Comparison of ENCODE assay signal across 23 cellular contexts in genomic region chr6:29680904-29681303, GRCh38. TPM values are rescaled to one million over a fixed set of nuclear protein-coding genes. Genes with fewer than 3 reads are reported as not detected.
DNase-seq lines count a peak whose midpoint lies in the region; ATAC-seq and TF ChIP-seq lines count a peak whose summit lies in the region.
"Had no signal": no experiment of that assay in that cellular context is flagged by ENCODE, and none has a peak within 500 bp of the region (broad histone marks: within the 10 kb centered on the region; RNA-seq: fewer than 3 reads in every experiment).

TSS of gene ZFP57 (minus strand) at chr6:29681152. CDS start at chr6:29677003, 4,149 bp downstream.

- ATAC-seq in heart right ventricle (peak in 5 of 8 donors; percentile 27 to 67 (median 41)), foreskin keratinocyte (no peak), thoracic aorta (ENCODE audit: insufficient number of reproducible peaks, low FRiP score, low read depth) (no peak), HG03097 (IDR thresholded peaks at IDR 0.05; ENCODE audit: low FRiP score, unreplicated experiment) (no peak)
- ATAC-seq: CD8-positive, alpha-beta T cell; esophagus mucosa; left lobe of liver; mucosa of descending colon had no signal

- no peaks in the 10 kb centered on the region for H3K36me3 Mint-ChIP-seq in activated T-helper 2 cell treated with anti-CD3 and anti-CD28 coated beads, Interferon-gamma antibody, Interleukin-2, Interleukin-4, amounts not matched to agents 10 μg/mL and 5 μg/mL and 100 μg/mL, durations not matched to agents 14 hours and 24 hours and 36 hours (ENCODE audit: low read depth)
- H3K36me3 Mint-ChIP-seq: activated naive CD8-positive, alpha-beta T cell; CD8-positive, alpha-beta T cell had no signal

- H3K27me3 ChIP-seq in heart right ventricle (peaks cover 0 to 14% (median 0%) of the 10 kb centered on the region in 7 donors), right atrium auricular region (no peaks in the 10 kb centered on the region), foreskin keratinocyte (no peaks in the 10 kb centered on the region), thoracic aorta (replicated peaks; ENCODE audit: insufficient read depth) (no peaks in the 10 kb centered on the region)

- CTCF ChIA-PET in OCI-LY7 (lab: Charles Lee; ENCODE audit: unreplicated experiment) = no interaction called here

- POLR2A ChIA-PET in OCI-LY7 (lab: Charles Lee) = no interaction called here

- H3K36me3 ChIP-seq in heart right ventricle (no peaks in the 10 kb centered on the region), right atrium auricular region (no peaks in the 10 kb centered on the region), thoracic aorta (no peaks in the 10 kb centered on the region), OCI-LY7 (ENCODE audit: insufficient read depth, low read length) (no peaks in the 10 kb centered on the region)
- H3K36me3 ChIP-seq: spleen had no signal

- TF ChIP-seq CTCF in heart right ventricle (IDR thresholded peaks at IDR 0.05) (no peak), right atrium auricular region (IDR thresholded peaks at IDR 0.05) (no peak), foreskin keratinocyte (conservative IDR thresholded peaks at IDR 0.05) (no peak), thoracic aorta (IDR thresholded peaks at IDR 0.05) (no peak), OCI-LY7 (conservative IDR thresholded peaks at IDR 0.05; ENCODE audit: low read length) (no peak)

- no peaks in the 10 kb centered on the region for H3K9me2 ChIP-seq in OCI-LY7 (ENCODE audit: insufficient read depth, low read length)

- peaks cover 6% of the 10 kb centered on the region for H3K27me3 Mint-ChIP-seq in activated T-helper 2 cell treated with anti-CD3 and anti-CD28 coated beads, Interferon-gamma antibody, Interleukin-2, Interleukin-4, amounts not matched to agents 10 μg/mL and 5 μg/mL and 100 μg/mL, durations not matched to agents 14 hours and 24 hours and 36 hours (ENCODE audit: low read depth)
- H3K27me3 Mint-ChIP-seq: activated naive CD8-positive, alpha-beta T cell had no signal

- no peak within 1 kb of the TSS for H3K4me2 ChIP-seq in OCI-LY7 (ENCODE audit: low read length)

- H3K9me3 Mint-ChIP-seq in activated T-helper 2 cell treated with anti-CD3 and anti-CD28 coated beads, Interferon-gamma antibody, Interleukin-2, Interleukin-4, amounts not matched to agents 10 μg/mL and 5 μg/mL and 100 μg/mL, durations not matched to agents 14 hours and 24 hours and 36 hours = no peaks in the 10 kb centered on the region
- H3K9me3 Mint-ChIP-seq: activated CD4-positive, alpha-beta memory T cell treated with anti-CD3 and anti-CD28 coated beads, Interleukin-2, amount 10 ng/mL, durations not matched to agents 7 days and 5 days; CD8-positive, alpha-beta T cell had no signal

- H3K27ac Mint-ChIP-seq in activated T-helper 2 cell treated with anti-CD3 and anti-CD28 coated beads, Interferon-gamma antibody, Interleukin-2, Interleukin-4, amounts not matched to agents 10 μg/mL and 5 μg/mL and 100 μg/mL, durations not matched to agents 14 hours and 24 hours and 36 hours = peak within 1 kb of the TSS; percentile 49
- H3K27ac Mint-ChIP-seq: activated CD4-positive, alpha-beta memory T cell treated with anti-CD3 and anti-CD28 coated beads, Interleukin-2, amount 10 ng/mL, durations not matched to agents 7 days and 5 days; activated naive CD8-positive, alpha-beta T cell; CD8-positive, alpha-beta T cell had no signal

- H3K27ac ChIP-seq in heart right ventricle (peak within 1 kb of the TSS in 3 of 10 donors; percentile 10 to 61 (median 25)), right atrium auricular region (peak within 1 kb of the TSS in 1 of 2 donors; percentile 67), foreskin keratinocyte (peak within 1 kb of the TSS; percentile 79), thoracic aorta (no peak within 1 kb of the TSS), OCI-LY7 (ENCODE audit: low read depth, low read length, poor library complexity, severe bottlenecking) (no peak within 1 kb of the TSS)

- H2AFZ ChIP-seq in OCI-LY7 (ENCODE audit: low read length) = no peak within 1 kb of the TSS

- peaks cover 0 to 6% (median 0%) of the 10 kb centered on the region in 9 donors for H3K4me1 ChIP-seq in heart right ventricle
- peaks cover 0 to 6% of the 10 kb centered on the region in 2 donors for H3K4me1 ChIP-seq in right atrium auricular region
- H3K4me1 ChIP-seq in foreskin keratinocyte = peaks cover 39% of the 10 kb centered on the region
- H3K4me1 ChIP-seq in thoracic aorta (ENCODE audit: control insufficient read depth in 1 of 2, low read depth in 2 of 2) = no peaks in the 10 kb centered on the region
- H3K4me1 ChIP-seq in OCI-LY7 (ENCODE audit: insufficient read depth, low read length, poor library complexity, severe bottlenecking) = no peaks in the 10 kb centered on the region

- H3K4me3 Mint-ChIP-seq in activated T-helper 2 cell treated with anti-CD3 and anti-CD28 coated beads, Interferon-gamma antibody, Interleukin-2, Interleukin-4, amounts not matched to agents 10 μg/mL and 5 μg/mL and 100 μg/mL, durations not matched to agents 14 hours and 24 hours and 36 hours (ENCODE audit: low read depth) = peak within 1 kb of the TSS; percentile 43
- H3K4me3 Mint-ChIP-seq: activated CD4-positive, alpha-beta memory T cell treated with anti-CD3 and anti-CD28 coated beads, Interleukin-2, amount 10 ng/mL, durations not matched to agents 7 days and 5 days; activated naive CD8-positive, alpha-beta T cell; CD8-positive, alpha-beta T cell had no signal

- peaks cover 16% of the 10 kb centered on the region for H3K4me1 Mint-ChIP-seq in activated T-helper 2 cell treated with anti-CD3 and anti-CD28 coated beads, Interferon-gamma antibody, Interleukin-2, Interleukin-4, amounts not matched to agents 10 μg/mL and 5 μg/mL and 100 μg/mL, durations not matched to agents 14 hours and 24 hours and 36 hours (ENCODE audit: low read depth)

- peaks cover 0 to 2% (median 0%) of the 10 kb centered on the region in 11 donors for H3K9me3 ChIP-seq in heart right ventricle
- no peaks in the 10 kb centered on the region for H3K9me3 ChIP-seq in right atrium auricular region
- no peaks in the 10 kb centered on the region for H3K9me3 ChIP-seq in thoracic aorta
- H3K9me3 ChIP-seq in OCI-LY7 (ENCODE audit: low read length) = no peaks in the 10 kb centered on the region
- H3K9me3 ChIP-seq: mucosa of descending colon, spleen had no signal

- H3K4me3 ChIP-seq in heart right ventricle = peak within 1 kb of the TSS in 4 of 10 donors; percentile 17 to 53 (median 46)
- H3K4me3 ChIP-seq in right atrium auricular region = peak within 1 kb of the TSS in 1 of 2 donors; percentile 31
- peak within 1 kb of the TSS; percentile 58 for H3K4me3 ChIP-seq in thoracic aorta
- H3K4me3 ChIP-seq in OCI-LY7 (ENCODE audit: low read depth, low read length, poor library complexity, severe bottlenecking) = no peak within 1 kb of the TSS
- H3K4me3 ChIP-seq: mucosa of descending colon had no signal

- no peaks in the 10 kb centered on the region for H3K79me2 ChIP-seq in OCI-LY7 (ENCODE audit: insufficient read depth, low read depth, low read length)

- BruUV-seq in OCI-LY7 (replicated peaks; lab: Mats Ljungman, UMichigan) = no TSS peak

- intact Hi-C loops in heart right ventricle (cut with DNase I) = no loop called here
- intact Hi-C loops in activated T-helper 2 cell treated with anti-CD3 and anti-CD28 coated beads, Interferon-gamma antibody, Interleukin-2, Interleukin-4, amounts not matched to agents 10 μg/mL and 5 μg/mL and 100 μg/mL, durations not matched to agents 14 hours and 24 hours and 36 hours (cut with micrococcal nuclease) = no loop called here
- intact Hi-C loops in OCI-LY7 (cut with micrococcal nuclease; ENCODE audit: unreplicated experiment) = no loop called here

- H4K20me1 ChIP-seq in OCI-LY7 (ENCODE audit: insufficient read depth, low read length) = no peaks in the 10 kb centered on the region

- WGBS in heart right ventricle, 2 donors = 80 to 84% methylated on average over 31 of the region's 31 CpGs

- DNase-seq in heart right ventricle = no peak
- no peak for DNase-seq in right atrium auricular region (ENCODE audit: low spot score)
- no peak for DNase-seq in activated T-helper 2 cell treated with anti-CD3 and anti-CD28 coated beads, Interferon-gamma antibody, Interleukin-2, Interleukin-4, amounts not matched to agents 10 μg/mL and 5 μg/mL and 100 μg/mL, durations not matched to agents 14 hours and 24 hours and 36 hours (ENCODE audit: low spot score)
- no peak for DNase-seq in foreskin keratinocyte
- no peak for DNase-seq in thoracic aorta (ENCODE audit: low spot score)
- no peak for DNase-seq in NCI-H2029 treated with DMSO at 0.1 percent for 48 hours (lab: John Stamatoyannopoulos, UW)
- DNase-seq in OCI-LY7 (ENCODE audit: low spot score) = no peak
- DNase-seq: activated CD4-positive, alpha-beta memory T cell treated with anti-CD3 and anti-CD28 coated beads, Interleukin-2, amount 10 ng/mL, durations not matched to agents 7 days and 5 days; activated T-cell treated with anti-CD3 and anti-CD28 coated beads, Interleukin-2, amount 50 U/mL, for 48 hours; CD8-positive, alpha-beta T cell; dermis blood vessel endothelial cell; KBM-7; mucosa of descending colon; NCI-H1092; NCI-H510A; spleen; stimulated activated CD4-positive, alpha-beta T cell treated with anti-CD3 and anti-CD28 coated beads, Interleukin-4, amount 100 ng/mL, for 4 hours had no signal

RNA-seq across cellular contexts. Expression of gene ZFP57, which starts in this region (rescaled TPM):
- total RNA-seq in heart right ventricle (10 to 100 TPM in 1 of 10 donors, 1 to 10 TPM in 2, under 1 TPM in 1, not detected in 6; 0.53 to 14.7 (median 6.0) TPM), right atrium auricular region (10 to 100 TPM in 1 of 2 donors, under 1 TPM in 1; 0.30 to 12.6 TPM), foreskin keratinocyte (1.3 and 20.1 TPM in 2 replicates), thoracic aorta (1 to 10 TPM in 1 of 2 donors, not detected in 1; 3.2 TPM), OCI-LY7 (2022) (not detected in 2 replicates)
- polyA plus RNA-seq in heart right ventricle (under 1 TPM in 1 of 2 donors, not detected in 1; 0.06 TPM), foreskin keratinocyte (1.7 and 23.1 TPM in 2 replicates)
- total RNA-seq in activated T-helper 2 cell treated with anti-CD3 and anti-CD28 coated beads, Interferon-gamma antibody, Interleukin-2, Interleukin-4, amounts not matched to agents 10 μg/mL and 5 μg/mL and 100 μg/mL, durations not matched to agents 14 hours and 24 hours and 36 hours = 2.6 and 3.0 TPM in 2 replicates
- not detected in 2 replicates for total RNA-seq in OCI-LY7 (2014; rRNA removed; shearing (Covaris generic))
- total RNA-seq: activated CD4-positive, alpha-beta memory T cell treated with anti-CD3 and anti-CD28 coated beads, Interleukin-2, amount 10 ng/mL, durations not matched to agents 7 days and 5 days; CD8-positive, alpha-beta T cell; left lobe of liver; mucosa of descending colon; pulmonary artery endothelial cell; temporal lobe had no signal

Comparison
In these comparisons a context has a peak if more than half of its experiments do, and no peak if none do; other contexts are left out.
1. ATAC-seq: peak in heart right ventricle (5 of 8); none in foreskin keratinocyte (single experiment), thoracic aorta (single experiment) and HG03097 (single experiment).